Comparison of ENCODE assay signal across 13 cellular contexts in genomic region chr19:41356984-41357739, GRCh38. TPM values are rescaled to one million over a fixed set of nuclear protein-coding genes. Genes with fewer than 3 reads are reported as not detected.
A peak's percentile ranks its signal among the peaks of the same experiment; 100 is the strongest.
DNase-seq lines count a peak whose midpoint lies in the region; ATAC-seq lines count a peak whose summit lies in the region.
"Had no signal": no experiment of that assay in that cellular context is flagged by ENCODE, and none has a peak within 500 bp of the region (broad histone marks: within the 10 kb centered on the region; RNA-seq: fewer than 3 reads in every experiment).

No MANE protein-coding gene starts in this region.

- peak; percentile 57 for DNase-seq in activated T-cell treated with anti-CD3 and anti-CD28 coated beads, Interleukin-2, amount 50 U/mL, for 24 hours
- DNase-seq in activated T-cell treated with anti-CD3 and anti-CD28 coated beads, Interleukin-2, amount 50 U/mL, for 1 hour = no peak
- DNase-seq in activated CD4-positive, alpha-beta T cell treated with anti-CD3 and anti-CD28 coated beads for 48 hours = peak; percentile 43
- no peak for DNase-seq in effector memory CD8-positive, alpha-beta T cell
- DNase-seq in stimulated activated naive CD4-positive, alpha-beta T cell treated with Interleukin-2 at 50 U/mL for 16 hours (lab: John Stamatoyannopoulos, UW) = peak; percentile 26
- DNase-seq in sciatic nerve (ENCODE audit: low spot score) (no peak), NCI-H524 (lab: John Stamatoyannopoulos, UW) (no peak)
- DNase-seq: activated gamma-delta T cell; central memory CD4-positive, alpha-beta T cell; GOT3; mammary epithelial cell had no signal

- H3K4me1 Mint-ChIP-seq in activated T-cell treated with anti-CD3 and anti-CD28 coated beads, Interleukin-2, amount 50 U/mL, for 24 hours (ENCODE audit: low read depth) = peaks cover 49% of the 10 kb centered on the region
- H3K4me1 Mint-ChIP-seq in effector memory CD8-positive, alpha-beta T cell (ENCODE audit: low read depth in 2 of 2) = peaks cover 42 to 44% of the 10 kb centered on the region in 2 donors

- peak overlapping the region; percentile 96 for H3K27ac Mint-ChIP-seq in activated T-cell treated with anti-CD3 and anti-CD28 coated beads, Interleukin-2, amount 50 U/mL, for 24 hours
- H3K27ac Mint-ChIP-seq in effector memory CD8-positive, alpha-beta T cell = peak overlapping the region; percentile 49 to 86

- H3K9me3 Mint-ChIP-seq in activated T-cell treated with anti-CD3 and anti-CD28 coated beads, Interleukin-2, amount 50 U/mL, for 24 hours = no peaks in the 10 kb centered on the region
- no peaks in the 10 kb centered on the region for H3K9me3 Mint-ChIP-seq in effector memory CD8-positive, alpha-beta T cell

- ATAC-seq in effector memory CD8-positive, alpha-beta T cell (replicated peaks) = no peak
- ATAC-seq in HG03135 (IDR thresholded peaks at IDR 0.05; ENCODE audit: unreplicated experiment) (no peak), sciatic nerve (no peak)
- ATAC-seq: esophagus mucosa had no signal

- peak overlapping the region; percentile 61 for H3K4me3 Mint-ChIP-seq in activated T-cell treated with anti-CD3 and anti-CD28 coated beads, Interleukin-2, amount 50 U/mL, for 24 hours
- peak overlapping the region; percentile 28 to 62 for H3K4me3 Mint-ChIP-seq in effector memory CD8-positive, alpha-beta T cell

- no peaks in the 10 kb centered on the region for H3K27me3 Mint-ChIP-seq in activated T-cell treated with anti-CD3 and anti-CD28 coated beads, Interleukin-2, amount 50 U/mL, for 24 hours
- no peaks in the 10 kb centered on the region for H3K27me3 Mint-ChIP-seq in effector memory CD8-positive, alpha-beta T cell

- peaks cover 23% of the 10 kb centered on the region for H3K36me3 Mint-ChIP-seq in activated T-cell treated with anti-CD3 and anti-CD28 coated beads, Interleukin-2, amount 50 U/mL, for 24 hours (ENCODE audit: low read depth)
- peaks cover 58% of the 10 kb centered on the region for H3K36me3 Mint-ChIP-seq in effector memory CD8-positive, alpha-beta T cell (ENCODE audit: insufficient read depth)

- intact Hi-C loops in sciatic nerve (cut with DNase I) = no loop called here

RNA-seq across cellular contexts. Expression of gene TGFB1, which starts 3.4 kb away (rescaled TPM):
- 33.7 TPM for total RNA-seq in sciatic nerve

RNA-seq across cellular contexts. Expression of gene B9D2, which starts 6.8 kb away (rescaled TPM):
- total RNA-seq in sciatic nerve = 4.1 TPM

RNA-seq across cellular contexts. Expression of gene TMEM91, which starts 19.2 kb away (rescaled TPM):
- 23.5 TPM for total RNA-seq in sciatic nerve

RNA-seq across cellular contexts. Expression of gene EXOSC5, which starts 40.0 kb away (rescaled TPM):
- total RNA-seq in sciatic nerve = 12.0 TPM

RNA-seq across cellular contexts. Expression of gene BCKDHA, which starts 40.5 kb away (rescaled TPM):
- 24.2 TPM for total RNA-seq in sciatic nerve

Comparison
In these comparisons a context has a peak if more than half of its experiments do, and no peak if none do; other contexts are left out.
1. DNase-seq: peak in activated T-cell treated with anti-CD3 and anti-CD28 coated beads, Interleukin-2, amount 50 U/mL, for 24 hours (single experiment), activated CD4-positive, alpha-beta T cell treated with anti-CD3 and anti-CD28 coated beads for 48 hours (single experiment) and stimulated activated naive CD4-positive, alpha-beta T cell treated with Interleukin-2 at 50 U/mL for 16 hours (single experiment); none in activated T-cell treated with anti-CD3 and anti-CD28 coated beads, Interleukin-2, amount 50 U/mL, for 1 hour (single experiment), effector memory CD8-positive, alpha-beta T cell (0 of 3), sciatic nerve (single experiment) and NCI-H524 (0 of 2).